In the genomic region with DNA sequence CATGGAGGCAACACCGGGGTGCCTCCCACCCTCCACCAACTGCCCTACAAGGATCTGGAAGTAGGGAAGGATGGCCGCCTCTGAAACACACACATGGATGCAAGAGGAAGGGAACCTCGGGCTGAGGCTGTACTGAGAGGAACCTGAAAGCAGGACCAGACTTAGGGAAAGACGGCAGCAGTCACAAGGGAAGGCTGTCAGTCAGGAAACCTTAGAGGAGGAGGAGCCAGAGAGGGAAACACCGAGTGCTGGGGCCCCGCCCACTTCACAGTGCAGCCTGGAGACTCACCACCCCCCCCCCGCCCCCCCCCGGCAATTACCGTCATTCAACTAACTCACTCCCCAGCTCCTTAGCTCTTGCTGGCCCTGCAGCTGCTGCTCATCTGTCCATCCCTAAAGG, we compare ENCODE assay signal across 9 cellular contexts. TPM values are rescaled to one million over a fixed set of nuclear protein-coding genes. Genes with fewer than 3 reads are reported as not detected.
DNase-seq lines count a peak whose midpoint lies in the region; ATAC-seq, FAIRE-seq and TF ChIP-seq lines count a peak whose summit lies in the region.
"Had no signal": no experiment of that assay in that cellular context is flagged by ENCODE, and none has a peak within 500 bp of the region (broad histone marks: within the 10 kb centered on the region; RNA-seq: fewer than 3 reads in every experiment).

No MANE protein-coding gene starts in this region.

- H3K27me3 Mint-ChIP-seq in activated T-cell treated with anti-CD3 and anti-CD28 coated beads, Interleukin-2, amount 50 U/mL, for 24 hours: no peaks in the 10 kb centered on the region
- H3K27me3 Mint-ChIP-seq in activated CD8-positive, alpha-beta T cell treated with anti-CD3 and anti-CD28 coated beads for 36 hours: no peaks in the 10 kb centered on the region

- H3K9me3 Mint-ChIP-seq in activated T-cell treated with anti-CD3 and anti-CD28 coated beads, Interleukin-2, amount 50 U/mL, for 24 hours: peaks cover under 1% of the 10 kb centered on the region
- peaks cover 5% of the 10 kb centered on the region for H3K9me3 Mint-ChIP-seq in activated CD8-positive, alpha-beta T cell treated with anti-CD3 and anti-CD28 coated beads for 36 hours

- DNase-seq in activated T-cell treated with anti-CD3 and anti-CD28 coated beads, Interleukin-2, amount 50 U/mL, for 24 hours: no peak
- DNase-seq in activated T-cell treated with anti-CD3 and anti-CD28 coated beads, Interleukin-2, amount 50 U/mL, for 48 hours: no peak
- peak; percentile 46 for DNase-seq in activated CD8-positive, alpha-beta T cell treated with anti-CD3 and anti-CD28 coated beads for 36 hours
- DNase-seq in right cardiac atrium: peak in 2 of 3 donors; percentile 66 to 72
- DNase-seq in substantia nigra (lab: John Stamatoyannopoulos, UW): peak in 5 of 49 donors; percentile 11 to 31 (median 22)
- no peak for DNase-seq in NOMO-1 treated with DMSO at 0.1 percent for 48 hours (lab: John Stamatoyannopoulos, UW; ENCODE audit: unreplicated experiment)
- DNase-seq in GM19239 (ENCODE audit: insufficient read length, low spot score): no peak
- DNase-seq: NCI-H187 had no signal

- POLR2A ChIA-PET in activated CD8-positive, alpha-beta T cell treated with anti-CD3 and anti-CD28 coated beads for 36 hours (lab: Charles Lee): interaction anchor here (1.3 to 16.8 kb wide), 3 partner anchors 10 to 175 kb away, joined by 5 to 204 read pairs (median 14); a partner anchor contains a TSS

- CTCF ChIA-PET in activated CD8-positive, alpha-beta T cell treated with anti-CD3 and anti-CD28 coated beads for 36 hours (lab: Charles Lee): interaction anchor here (0.8 to 4.6 kb wide), 7 partner anchors 9 to 181 kb away, joined by 3 to 44 read pairs (median 4); a partner anchor contains a TSS

- intact Hi-C loops in activated CD8-positive, alpha-beta T cell treated with anti-CD3 and anti-CD28 coated beads for 36 hours (cut with micrococcal nuclease): loop anchor here (2.0 kb wide), 1 partner anchor 19 kb away; a partner anchor contains a TSS
- intact Hi-C loops in right cardiac atrium (cut with DNase I): loop anchor here in 3 of 4 donors (5.0 to 10.0 kb wide), 4 partner anchors 173 to 483 kb away; a partner anchor contains a TSS

- H3K27ac ChIP-seq in right cardiac atrium (ENCODE audit: low read length): peak overlapping the region; percentile 5
- peak overlapping the region; percentile 96 for H3K27ac ChIP-seq in substantia nigra (ENCODE audit: low read depth, low read length, poor library complexity, severe bottlenecking)

- peaks cover 24% of the 10 kb centered on the region for H3K4me1 ChIP-seq in right cardiac atrium (ENCODE audit: control insufficient read depth, insufficient read depth, low read length)

- peaks cover 67% of the 10 kb centered on the region for H3K4me1 Mint-ChIP-seq in activated T-cell treated with anti-CD3 and anti-CD28 coated beads, Interleukin-2, amount 50 U/mL, for 24 hours (ENCODE audit: low read depth)
- peaks cover 52% of the 10 kb centered on the region for H3K4me1 Mint-ChIP-seq in activated CD8-positive, alpha-beta T cell treated with anti-CD3 and anti-CD28 coated beads for 36 hours (ENCODE audit: low read depth)

- WGBS in right cardiac atrium: 46% methylated on average over 9 of the region's 9 CpGs

- TF ChIP-seq CTCF in activated CD8-positive, alpha-beta T cell treated with anti-CD3 and anti-CD28 coated beads for 36 hours (IDR thresholded peaks at IDR 0.05): no peak

- peaks cover 73% of the 10 kb centered on the region for H3K36me3 Mint-ChIP-seq in activated T-cell treated with anti-CD3 and anti-CD28 coated beads, Interleukin-2, amount 50 U/mL, for 24 hours (ENCODE audit: low read depth)
- peaks cover 62% of the 10 kb centered on the region for H3K36me3 Mint-ChIP-seq in activated CD8-positive, alpha-beta T cell treated with anti-CD3 and anti-CD28 coated beads for 36 hours (ENCODE audit: low read depth)

- peak overlapping the region; percentile 98 for H3K27ac Mint-ChIP-seq in activated T-cell treated with anti-CD3 and anti-CD28 coated beads, Interleukin-2, amount 50 U/mL, for 24 hours
- peak overlapping the region; percentile 89 for H3K27ac Mint-ChIP-seq in activated CD8-positive, alpha-beta T cell treated with anti-CD3 and anti-CD28 coated beads for 36 hours

- H3K9me3 ChIP-seq in right cardiac atrium (ENCODE audit: control insufficient read depth, low read length): no peaks in the 10 kb centered on the region

- no peak for FAIRE-seq in GM19239 (lab: Jason Lieb, UNC)

- no peak for ATAC-seq in activated CD8-positive, alpha-beta T cell treated with anti-CD3 and anti-CD28 coated beads for 36 hours
- ATAC-seq in right cardiac atrium (no peak), HG02571 (IDR thresholded peaks at IDR 0.05; ENCODE audit: unreplicated experiment) (no peak)

- no peaks in the 10 kb centered on the region for H3K27me3 ChIP-seq in right cardiac atrium (ENCODE audit: control insufficient read depth, insufficient read depth)

- peak overlapping the region; percentile 95 for H3K4me3 Mint-ChIP-seq in activated T-cell treated with anti-CD3 and anti-CD28 coated beads, Interleukin-2, amount 50 U/mL, for 24 hours
- peak overlapping the region; percentile 83 for H3K4me3 Mint-ChIP-seq in activated CD8-positive, alpha-beta T cell treated with anti-CD3 and anti-CD28 coated beads for 36 hours

- H3K4me3 ChIP-seq in right cardiac atrium (ENCODE audit: low read length): no peak overlapping the region

RNA-seq across cellular contexts. Expression of a gene that starts 2.5 kb away (rescaled TPM):
- total RNA-seq in activated CD8-positive, alpha-beta T cell treated with anti-CD3 and anti-CD28 coated beads for 36 hours: 10 to 100 TPM; 32.5 to 35.4 TPM
- total RNA-seq in right cardiac atrium: 10 to 100 TPM; 31.8 to 40.5 (median 33.3) TPM
- polyA plus RNA-seq in right cardiac atrium: 27.7 TPM

RNA-seq across cellular contexts. Expression of a gene that starts 20.1 kb away (rescaled TPM):
- total RNA-seq in activated CD8-positive, alpha-beta T cell treated with anti-CD3 and anti-CD28 coated beads for 36 hours: 1 to 10 TPM; 6.2 to 7.6 TPM
- total RNA-seq in right cardiac atrium: 10 to 100 TPM in 2 of 4 donors, 1 to 10 TPM in 2; 6.3 to 13.0 (median 9.9) TPM
- 13.3 TPM for polyA plus RNA-seq in right cardiac atrium

RNA-seq across cellular contexts. Expression of a gene that starts 43.3 kb away (rescaled TPM):
- total RNA-seq in activated CD8-positive, alpha-beta T cell treated with anti-CD3 and anti-CD28 coated beads for 36 hours: 10 to 100 TPM; 12.9 to 13.1 TPM
- 10 to 100 TPM in 2 of 4 donors, 1 to 10 TPM in 2; 6.8 to 11.1 (median 9.7) TPM for total RNA-seq in right cardiac atrium
- polyA plus RNA-seq in right cardiac atrium: 4.0 TPM

Comparison
In these comparisons a context has a peak if more than half of its experiments do, and no peak if none do; other contexts are left out.
1. DNase-seq: peak in activated CD8-positive, alpha-beta T cell treated with anti-CD3 and anti-CD28 coated beads for 36 hours (single experiment) and right cardiac atrium (2 of 3); none in activated T-cell treated with anti-CD3 and anti-CD28 coated beads, Interleukin-2, amount 50 U/mL, for 24 hours (single experiment), activated T-cell treated with anti-CD3 and anti-CD28 coated beads, Interleukin-2, amount 50 U/mL, for 48 hours (0 of 2), NOMO-1 treated with DMSO at 0.1 percent for 48 hours (single experiment) and GM19239 (single experiment).